8 cellular contexts compared by ENCODE assay signal in the genomic region with DNA sequence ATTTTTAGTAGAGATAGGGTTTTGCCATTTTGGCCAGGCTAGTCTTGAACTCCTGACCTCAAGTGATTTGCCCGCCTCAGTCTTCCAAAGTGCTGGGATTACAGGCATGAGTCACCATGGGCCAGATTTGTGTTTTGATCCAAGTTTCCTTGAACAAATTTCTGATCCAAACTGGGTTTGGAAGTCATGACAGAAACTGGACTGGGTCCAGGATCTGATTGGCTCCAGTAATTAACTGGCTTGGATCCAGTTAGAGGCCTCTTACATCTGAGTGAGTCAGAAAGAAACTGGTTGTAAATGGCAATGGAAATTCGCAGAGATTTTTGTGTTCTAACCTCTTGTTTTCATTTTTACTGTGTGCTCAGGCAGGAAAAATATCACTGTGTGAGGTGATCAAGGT.
DNase-seq lines count a peak whose midpoint lies in the region; ATAC-seq, FAIRE-seq and TF ChIP-seq lines count a peak whose summit lies in the region.
"Had no signal": no experiment of that assay in that cellular context is flagged by ENCODE, and none has a peak within 500 bp of the region (broad histone marks: within the 10 kb centered on the region; RNA-seq: fewer than 3 reads in every experiment).

No MANE protein-coding gene starts in this region.

- H3K4me3 ChIP-seq in RWPE2 (ENCODE audit: severe bottlenecking), result no peak overlapping the region
- H3K4me3 ChIP-seq in small intestine (ENCODE audit: low read depth in 1 of 2, low read length in 2 of 2), result no peak overlapping the region
- H3K4me3 ChIP-seq: suprapubic skin had no signal

- no peaks in the 10 kb centered on the region for H3K36me3 ChIP-seq in RWPE2 (ENCODE audit: low read depth)
- H3K36me3 ChIP-seq in small intestine (ENCODE audit: control insufficient read depth in 2 of 2, insufficient read depth in 2 of 2, low read length in 2 of 2), result no peaks in the 10 kb centered on the region
- H3K36me3 ChIP-seq: suprapubic skin had no signal

- DNase-seq in H4 (ENCODE audit: low spot score) (peak; percentile 86), RWPE2 (ENCODE audit: low spot score) (peak; percentile 62), fibroblast of peridontal ligament (ENCODE audit: extremely low read depth) (peak; percentile 96), small intestine (peak; percentile 5), SIG-M5 treated with dmso at 0.1 percent for 504 hours (lab: John Stamatoyannopoulos, UW; ENCODE audit: unreplicated experiment) (no peak)
- no peak for DNase-seq in activated T-helper 2 cell treated with anti-CD3 and anti-CD28 coated beads, Interferon-gamma antibody, Interleukin-2, Interleukin-4, amounts not matched to agents 10 μg/mL and 5 μg/mL and 100 μg/mL, durations not matched to agents 14 hours and 24 hours and 36 hours (ENCODE audit: low spot score)

- H3K27me3 ChIP-seq in RWPE2 (ENCODE audit: insufficient read depth, poor library complexity, severe bottlenecking) (no peaks in the 10 kb centered on the region), small intestine (ENCODE audit: control insufficient read depth in 2 of 2, insufficient read depth in 2 of 2, low read length in 2 of 2) (no peaks in the 10 kb centered on the region)
- H3K27me3 ChIP-seq: suprapubic skin had no signal

- ATAC-seq in RWPE2 (ENCODE audit: low read depth), result peak; percentile 75
- no peak for ATAC-seq in HG03354 (IDR thresholded peaks at IDR 0.05; ENCODE audit: poor library complexity, severe bottlenecking, unreplicated experiment)

- H3K4me3 Mint-ChIP-seq in activated T-helper 2 cell treated with anti-CD3 and anti-CD28 coated beads, Interferon-gamma antibody, Interleukin-2, Interleukin-4, amounts not matched to agents 10 μg/mL and 5 μg/mL and 100 μg/mL, durations not matched to agents 14 hours and 24 hours and 36 hours (ENCODE audit: low read depth), result no peak overlapping the region

- intact Hi-C loops in activated T-helper 2 cell treated with anti-CD3 and anti-CD28 coated beads, Interferon-gamma antibody, Interleukin-2, Interleukin-4, amounts not matched to agents 10 μg/mL and 5 μg/mL and 100 μg/mL, durations not matched to agents 14 hours and 24 hours and 36 hours (cut with micrococcal nuclease), result no loop called here

- H3K4me1 ChIP-seq in RWPE2 (ENCODE audit: insufficient read depth, poor library complexity, severe bottlenecking) (peaks cover 18% of the 10 kb centered on the region), small intestine (ENCODE audit: control insufficient read depth in 2 of 2, insufficient read depth in 1 of 2, low read depth in 1 of 2, low read length in 1 of 2) (no peaks in the 10 kb centered on the region)
- H3K4me1 ChIP-seq: suprapubic skin had no signal

- H3K36me3 Mint-ChIP-seq in activated T-helper 2 cell treated with anti-CD3 and anti-CD28 coated beads, Interferon-gamma antibody, Interleukin-2, Interleukin-4, amounts not matched to agents 10 μg/mL and 5 μg/mL and 100 μg/mL, durations not matched to agents 14 hours and 24 hours and 36 hours (ENCODE audit: low read depth), result no peaks in the 10 kb centered on the region

- H3K27ac ChIP-seq in RWPE2 (ENCODE audit: poor library complexity, severe bottlenecking), result peak overlapping the region; percentile 47
- no peak overlapping the region for H3K27ac ChIP-seq in small intestine (ENCODE audit: low read depth in 1 of 2, low read length in 1 of 2)
- H3K27ac ChIP-seq: suprapubic skin had no signal

- FAIRE-seq in small intestine (lab: Jason Lieb, UNC), result no peak

- H3K9me3 ChIP-seq in RWPE2 (ENCODE audit: severe bottlenecking), result peaks cover 2% of the 10 kb centered on the region
- no peaks in the 10 kb centered on the region for H3K9me3 ChIP-seq in small intestine (ENCODE audit: control insufficient read depth, low read depth)
- H3K9me3 ChIP-seq: suprapubic skin had no signal

- 20 to 44% (median 23%) methylated on average over 2 of the region's 2 CpGs for WGBS in small intestine, 3 donors

- H3K4me1 Mint-ChIP-seq in activated T-helper 2 cell treated with anti-CD3 and anti-CD28 coated beads, Interferon-gamma antibody, Interleukin-2, Interleukin-4, amounts not matched to agents 10 μg/mL and 5 μg/mL and 100 μg/mL, durations not matched to agents 14 hours and 24 hours and 36 hours (ENCODE audit: low read depth), result no peaks in the 10 kb centered on the region

- H3K9me3 Mint-ChIP-seq in activated T-helper 2 cell treated with anti-CD3 and anti-CD28 coated beads, Interferon-gamma antibody, Interleukin-2, Interleukin-4, amounts not matched to agents 10 μg/mL and 5 μg/mL and 100 μg/mL, durations not matched to agents 14 hours and 24 hours and 36 hours, result no peaks in the 10 kb centered on the region

- H3K27ac Mint-ChIP-seq in activated T-helper 2 cell treated with anti-CD3 and anti-CD28 coated beads, Interferon-gamma antibody, Interleukin-2, Interleukin-4, amounts not matched to agents 10 μg/mL and 5 μg/mL and 100 μg/mL, durations not matched to agents 14 hours and 24 hours and 36 hours, result no peak overlapping the region

- H3K27me3 Mint-ChIP-seq in activated T-helper 2 cell treated with anti-CD3 and anti-CD28 coated beads, Interferon-gamma antibody, Interleukin-2, Interleukin-4, amounts not matched to agents 10 μg/mL and 5 μg/mL and 100 μg/mL, durations not matched to agents 14 hours and 24 hours and 36 hours (ENCODE audit: low read depth), result no peaks in the 10 kb centered on the region

- TF ChIP-seq CTCF in RWPE2 (IDR thresholded peaks at IDR 0.05; ENCODE audit: poor library complexity, severe bottlenecking), result no peak

Comparison
In these comparisons a context has a peak if more than half of its experiments do, and no peak if none do; other contexts are left out.
1. DNase-seq: peak in H4 (single experiment), RWPE2 (single experiment), fibroblast of peridontal ligament (single experiment) and small intestine (single experiment); none in activated T-helper 2 cell treated with anti-CD3 and anti-CD28 coated beads, Interferon-gamma antibody, Interleukin-2, Interleukin-4, amounts not matched to agents 10 μg/mL and 5 μg/mL and 100 μg/mL, durations not matched to agents 14 hours and 24 hours and 36 hours (single experiment) and SIG-M5 treated with dmso at 0.1 percent for 504 hours (single experiment).